In genomic region chr13:112718318-112718717, GRCh38 we compare ENCODE assay signal across 22 cellular contexts.
"Had no signal": no experiment of that assay in that cellular context is flagged by ENCODE, and none has a peak within 500 bp of the region (broad histone marks: within the 10 kb centered on the region; RNA-seq: fewer than 3 reads in every experiment).

No MANE protein-coding gene starts in this region.

- H3K27ac ChIP-seq: esophagus muscularis mucosa, foreskin keratinocyte, heart right ventricle, left ventricle myocardium inferior, ovary, prostate gland, suprapubic skin, tibial nerve had no signal

- DNase-seq: activated CD4-positive, alpha-beta T cell treated with anti-CD3 and anti-CD28 coated beads for 48 hours; activated CD4-positive, alpha-beta T cell treated with anti-CD3 and anti-CD28 coated beads, Interleukin-2, amount 50 U/mL, for 48 hours; activated CD8-positive, alpha-beta memory T cell treated with anti-CD3 and anti-CD28 coated beads for 24 hours; activated effector memory CD4-positive, alpha-beta T cell treated with Interleukin-2 at 50 U/mL for 16 hours; activated naive CD4-positive, alpha-beta T cell treated with Interleukin-2 at 50 U/mL for 16 hours; anterior cingulate cortex; endodermal cell; heart right ventricle; kidney glomerular epithelial cell; left ventricle myocardium inferior; mammary epithelial cell; naive thymus-derived CD4-positive, alpha-beta T cell; retina; stimulated activated naive CD4-positive, alpha-beta T cell; T-helper 1 cell had no signal

- ATAC-seq: foreskin keratinocyte; heart right ventricle; naive thymus-derived CD4-positive, alpha-beta T cell had no signal

- H3K4me3 ChIP-seq: esophagus muscularis mucosa, heart right ventricle, left ventricle myocardium inferior, ovary, prostate gland, suprapubic skin, tibial nerve had no signal

- H3K27me3 ChIP-seq: esophagus muscularis mucosa, foreskin keratinocyte, heart right ventricle, ovary, suprapubic skin, tibial nerve had no signal

- H3K9me3 ChIP-seq: esophagus muscularis mucosa, ovary, prostate gland, suprapubic skin had no signal

- FAIRE-seq: bronchial epithelial cell had no signal

- H3K36me3 ChIP-seq: esophagus muscularis mucosa, ovary, prostate gland had no signal

- H3K4me1 ChIP-seq: prostate gland had no signal
